ENCODE assay signal across 24 cellular contexts in genomic region chr16:50607051-50607431, GRCh38. TPM values are rescaled to one million over a fixed set of nuclear protein-coding genes. Genes with fewer than 3 reads are reported as not detected.
DNase-seq lines count a peak whose midpoint lies in the region; ATAC-seq and TF ChIP-seq lines count a peak whose summit lies in the region.
"Had no signal": no experiment of that assay in that cellular context is flagged by ENCODE, and none has a peak within 500 bp of the region (broad histone marks: within the 10 kb centered on the region; RNA-seq: fewer than 3 reads in every experiment).

No MANE protein-coding gene starts in this region.

- intact Hi-C loops in CD4-positive, alpha-beta T cell (cut with DNase I, micrococcal nuclease) = no loop called here
- intact Hi-C loops in head of caudate nucleus (cut with DNase I) = no loop called here

- WGBS in endodermal cell (ENCODE audit: insufficient coverage in 1 of 2, insufficient read length in 1 of 2), 2 experiments = 76 to 82% methylated on average over 3 of the region's 3 CpGs

- no peak overlapping the region for H3K27ac ChIP-seq in CD4-positive, alpha-beta T cell (ENCODE audit: low read depth, low read length)
- peak overlapping the region; percentile 6 for H3K27ac ChIP-seq in endodermal cell (ENCODE audit: low read depth, low read length)
- H3K27ac ChIP-seq in muscle layer of colon (ENCODE audit: low read depth, low read length) = peak overlapping the region; percentile 99
- peak overlapping the region; percentile 86 for H3K27ac ChIP-seq in rectal smooth muscle tissue (ENCODE audit: low read depth, low read length)
- H3K27ac ChIP-seq: BLaER1 treated with 17β-estradiol and CSF1 and Interleukin-3, amounts not matched to agents 10 nM and 100 nM; KMS-11; PC-9; SJSA1 had no signal

- peaks cover 42% of the 10 kb centered on the region for H3K4me1 Mint-ChIP-seq in CD4-positive, alpha-beta T cell (ENCODE audit: low read depth)
- H3K4me1 Mint-ChIP-seq in endodermal cell = peaks cover 12% of the 10 kb centered on the region
- peaks cover 0 to 4% of the 10 kb centered on the region in 2 donors for H3K4me1 Mint-ChIP-seq in immature natural killer cell
- H3K4me1 Mint-ChIP-seq: IgD-negative memory B cell had no signal

- no peaks in the 10 kb centered on the region for H3K27me3 Mint-ChIP-seq in CD4-positive, alpha-beta T cell
- H3K27me3 Mint-ChIP-seq in endodermal cell (ENCODE audit: insufficient read depth) = no peaks in the 10 kb centered on the region
- H3K27me3 Mint-ChIP-seq in immature natural killer cell (ENCODE audit: low read depth in 3 of 3) = peaks cover 0 to 4% (median 2%) of the 10 kb centered on the region in 3 donors
- H3K27me3 Mint-ChIP-seq: CD4-positive, alpha-beta memory T cell; IgD-negative memory B cell had no signal

- no peak for TF ChIP-seq CTCF in CD4-positive, alpha-beta T cell (IDR thresholded peaks at IDR 0.05)
- TF ChIP-seq CTCF in endodermal cell (conservative IDR thresholded peaks at IDR 0.05) = no peak

- H3K9me3 ChIP-seq in CD4-positive, alpha-beta T cell (ENCODE audit: control insufficient read depth, low read length) = no peaks in the 10 kb centered on the region
- H3K9me3 ChIP-seq in endodermal cell (ENCODE audit: control insufficient read depth, low read length) (no peaks in the 10 kb centered on the region), muscle layer of colon (ENCODE audit: low read length) (no peaks in the 10 kb centered on the region)
- H3K9me3 ChIP-seq: BLaER1 treated with 17β-estradiol and CSF1 and Interleukin-3, amounts not matched to agents 10 nM and 100 nM; Caco-2; SJSA1 had no signal

- H3K36me3 ChIP-seq in endodermal cell (ENCODE audit: control insufficient read depth, insufficient read depth, low read length) (no peaks in the 10 kb centered on the region), muscle layer of colon (ENCODE audit: insufficient read depth, low read length) (no peaks in the 10 kb centered on the region), rectal smooth muscle tissue (ENCODE audit: control insufficient read depth, insufficient read depth, low read length) (no peaks in the 10 kb centered on the region)
- H3K36me3 ChIP-seq: BLaER1 treated with 17β-estradiol and CSF1 and Interleukin-3, amounts not matched to agents 10 nM and 100 nM; SJSA1 had no signal

- H3K4me1 ChIP-seq in endodermal cell (ENCODE audit: control insufficient read depth, insufficient read depth, low read length) (no peaks in the 10 kb centered on the region), muscle layer of colon (ENCODE audit: insufficient read depth, low read length) (peaks cover 97% of the 10 kb centered on the region), rectal smooth muscle tissue (ENCODE audit: control insufficient read depth, insufficient read depth, low read length) (peaks cover 72% of the 10 kb centered on the region)

- peak overlapping the region; percentile 72 for H3K27ac Mint-ChIP-seq in CD4-positive, alpha-beta T cell
- H3K27ac Mint-ChIP-seq in endodermal cell (no peak overlapping the region), immature natural killer cell (no peak overlapping the region)
- H3K27ac Mint-ChIP-seq: IgD-negative memory B cell had no signal

- H3K27me3 ChIP-seq in CD4-positive, alpha-beta T cell (ENCODE audit: control insufficient read depth, insufficient read depth, low read length) = no peaks in the 10 kb centered on the region
- H3K27me3 ChIP-seq in endodermal cell (ENCODE audit: control insufficient read depth, insufficient read depth, low read length, poor library complexity, severe bottlenecking) (no peaks in the 10 kb centered on the region), muscle layer of colon (ENCODE audit: control insufficient read depth in 1 of 2, insufficient read depth in 2 of 2, low read length in 2 of 2) (no peaks in the 10 kb centered on the region), rectal smooth muscle tissue (ENCODE audit: control insufficient read depth, insufficient read depth, low read length) (no peaks in the 10 kb centered on the region)
- H3K27me3 ChIP-seq: BLaER1 treated with 17β-estradiol and CSF1 and Interleukin-3, amounts not matched to agents 10 nM and 100 nM; SJSA1 had no signal

- H3K4me3 Mint-ChIP-seq in CD4-positive, alpha-beta T cell = no peak overlapping the region
- H3K4me3 Mint-ChIP-seq in endodermal cell (no peak overlapping the region), immature natural killer cell (no peak overlapping the region)
- H3K4me3 Mint-ChIP-seq: CD4-positive, alpha-beta memory T cell; IgD-negative memory B cell had no signal

- no peak for DNase-seq in CD4-positive, alpha-beta T cell
- DNase-seq in endodermal cell (no peak), head of caudate nucleus (no peak), COR-L47 (lab: John Stamatoyannopoulos, UW) (no peak), immature natural killer cell (no peak), NCI-H146 (lab: John Stamatoyannopoulos, UW) (no peak)
- DNase-seq: AML-193; Caco-2; CD4-positive, alpha-beta memory T cell; HCEC 1CT; MM.1S; NCI-H187; NCI-H446 treated with DMSO at 0.1 percent for 48 hours; NCI-H526; PC-9; Right ventricle myocardium superior; RPMI8226 had no signal

- no peak for ATAC-seq in CD4-positive, alpha-beta T cell (ENCODE audit: poor library complexity)

- H3K9ac ChIP-seq in endodermal cell (ENCODE audit: extremely low read depth, low read length, poor library complexity, severe bottlenecking) (no peak overlapping the region), muscle layer of colon (ENCODE audit: low read length) (no peak overlapping the region), rectal smooth muscle tissue (ENCODE audit: low read length) (no peak overlapping the region)
- H3K9ac ChIP-seq: BLaER1 treated with 17β-estradiol and CSF1 and Interleukin-3, amounts not matched to agents 10 nM and 100 nM; KMS-11 had no signal

- no peaks in the 10 kb centered on the region for H3K9me3 Mint-ChIP-seq in CD4-positive, alpha-beta T cell
- H3K9me3 Mint-ChIP-seq in endodermal cell (no peaks in the 10 kb centered on the region), immature natural killer cell (no peaks in the 10 kb centered on the region)
- H3K9me3 Mint-ChIP-seq: CD4-positive, alpha-beta memory T cell; IgD-negative memory B cell had no signal

- H3K4me3 ChIP-seq in endodermal cell (ENCODE audit: low read length) = no peak overlapping the region
- no peak overlapping the region for H3K4me3 ChIP-seq in muscle layer of colon (ENCODE audit: low read depth in 1 of 2, low read length in 2 of 2)
- no peak overlapping the region for H3K4me3 ChIP-seq in rectal smooth muscle tissue (ENCODE audit: low read length)
- H3K4me3 ChIP-seq: BLaER1 treated with 17β-estradiol and CSF1 and Interleukin-3, amounts not matched to agents 10 nM and 100 nM; PC-9; SJSA1 had no signal

- H3K36me3 Mint-ChIP-seq in CD4-positive, alpha-beta T cell (ENCODE audit: low read depth) = peaks cover 10% of the 10 kb centered on the region
- H3K36me3 Mint-ChIP-seq in endodermal cell (ENCODE audit: low read depth) (no peaks in the 10 kb centered on the region), immature natural killer cell (no peaks in the 10 kb centered on the region)
- H3K36me3 Mint-ChIP-seq: CD4-positive, alpha-beta memory T cell had no signal

- CTCF ChIA-PET in CD4-positive, alpha-beta T cell (lab: Charles Lee) = no interaction called here

- POLR2A ChIA-PET in CD4-positive, alpha-beta T cell (lab: Charles Lee) = interaction anchor here (0.7 to 1.1 kb wide), 2 partner anchors 16 to 17 kb away, joined by 3 read pairs; no protein-coding TSS in a partner anchor

RNA-seq across cellular contexts. Expression of gene NKD1, which starts 58.8 kb away (rescaled TPM):
- total RNA-seq in CD4-positive, alpha-beta T cell = 1 to 10 TPM; 6.1 to 9.8 TPM
- 1 to 10 TPM; 7.0 to 9.5 TPM for total RNA-seq in endodermal cell
- 32.4 TPM for polyA plus RNA-seq in endodermal cell (2013, experiment 1 of 2)
- polyA plus RNA-seq in endodermal cell (2013, experiment 2 of 2) = 20.2 TPM
- polyA plus RNA-seq in immature natural killer cell = not detected
- polyA plus RNA-seq: AG04450, IgD-negative memory B cell had no signal
